ENCODE assay signal across 18 cellular contexts in genomic region chr11:30567148-30567547, GRCh38. TPM values are rescaled to one million over a fixed set of nuclear protein-coding genes. Genes with fewer than 3 reads are reported as not detected.
"Had no signal": no experiment of that assay in that cellular context is flagged by ENCODE, and none has a peak within 500 bp of the region (broad histone marks: within the 10 kb centered on the region; RNA-seq: fewer than 3 reads in every experiment).

No MANE protein-coding gene starts in this region.

- H3K27me3 ChIP-seq: gastrocnemius medialis, heart left ventricle, left lung had no signal

- H3K36me3 ChIP-seq: gastrocnemius medialis, left lung had no signal

- H3K27ac ChIP-seq: epithelial cell of prostate, gastrocnemius medialis, heart left ventricle, left lung had no signal

- H3K4me3 ChIP-seq: gastrocnemius medialis, heart left ventricle, left lung had no signal

- ATAC-seq: activated CD8-positive, alpha-beta T cell treated with anti-CD3 and anti-CD28 coated beads, Interleukin-2, amount 10 ng/mL, durations not matched to agents 7 days and 5 days; gastrocnemius medialis; heart left ventricle; left lung; natural killer cell; T-helper 17 cell had no signal

- DNase-seq: activated CD4-positive, alpha-beta T cell treated with anti-CD3 and anti-CD28 coated beads, Interleukin-2, amount 10 ng/mL, durations not matched to agents 24 days and 14 days; activated CD8-positive, alpha-beta memory T cell treated with anti-CD3 and anti-CD28 coated beads, Interleukin-2, amount 50 U/mL, for 48 hours; activated CD8-positive, alpha-beta T cell treated with anti-CD3 and anti-CD28 coated beads, Interleukin-2, amount 10 ng/mL, durations not matched to agents 7 days and 5 days; activated gamma-delta T cell treated with Interleukin-2 at 50 U/mL for 16 hours; activated naive CD8-positive, alpha-beta T cell treated with anti-CD3 and anti-CD28 coated beads for 36 hours; amygdala; dermis blood vessel endothelial cell; gastrocnemius medialis; heart left ventricle; left lung; natural killer cell; occipital lobe; stimulated activated CD4-positive, alpha-beta T cell treated with anti-CD3 and anti-CD28 coated beads, Interleukin-15, amount 100 ng/mL, for 24 hours; stimulated activated CD4-positive, alpha-beta T cell treated with anti-CD3 and anti-CD28 coated beads, Interleukin-4, amount 100 ng/mL, for 1 hour; stimulated activated naive CD4-positive, alpha-beta T cell; T-helper 17 cell had no signal

- H3K4me1 ChIP-seq: left lung had no signal

- H3K9me3 ChIP-seq: gastrocnemius medialis, heart left ventricle, left lung had no signal

RNA-seq across cellular contexts. Expression of gene MPPED2, which starts 19.0 kb away (rescaled TPM):
- total RNA-seq: activated CD4-positive, alpha-beta T cell treated with anti-CD3 and anti-CD28 coated beads, Interleukin-2, amount 10 ng/mL, durations not matched to agents 24 days and 14 days; activated CD8-positive, alpha-beta T cell treated with anti-CD3 and anti-CD28 coated beads, Interleukin-2, amount 10 ng/mL, durations not matched to agents 7 days and 5 days; bronchial epithelial cell had no signal
